In genomic region chr16:3059723-3060242, GRCh38 we compare ENCODE assay signal across 8 cellular contexts. TPM values are rescaled to one million over a fixed set of nuclear protein-coding genes. Genes with fewer than 3 reads are reported as not detected.
DNase-seq lines count a peak whose midpoint lies in the region; ATAC-seq and TF ChIP-seq lines count a peak whose summit lies in the region.

No MANE protein-coding gene starts in this region.

- H2BK12ac ChIP-seq in neuronal stem cell (ENCODE audit: low read length) = no peak overlapping the region

- no peak for DNase-seq in CD4-positive, CD25-positive, alpha-beta regulatory T cell
- DNase-seq in effector memory CD4-positive, alpha-beta T cell = no peak
- DNase-seq in neuronal stem cell (ENCODE audit: low spot score) (no peak), DMS79 (lab: John Stamatoyannopoulos, UW) (no peak), dermis blood vessel endothelial cell (no peak), pons (ENCODE audit: low spot score) (no peak)

- H2BK5ac ChIP-seq in neuronal stem cell (ENCODE audit: low read length) = peak overlapping the region; percentile 1

- no CpG with 5 or more reads among the region's 9 CpGs for WGBS in neuronal stem cell (ENCODE audit: extremely low coverage in 2 of 2, insufficient read length in 2 of 2, insufficient replicate concordance in 1 of 2), 2 donors

- H3K9ac ChIP-seq in Loucy (ENCODE audit: low read depth, low read length, poor library complexity, severe bottlenecking) (peak overlapping the region; percentile 88), neuronal stem cell (ENCODE audit: low read depth, low read length, poor library complexity) (peak overlapping the region; percentile 89)

- peak overlapping the region; percentile 48 for H3K4me3 ChIP-seq in CD4-positive, CD25-positive, alpha-beta regulatory T cell (ENCODE audit: low read depth, low read length)
- H3K4me3 ChIP-seq in Loucy (ENCODE audit: low read length, poor library complexity, severe bottlenecking) = peak overlapping the region; percentile 82
- H3K4me3 ChIP-seq in effector memory CD4-positive, alpha-beta T cell (ENCODE audit: insufficient read depth, low read depth, low read length, poor library complexity, severe bottlenecking) = peak overlapping the region; percentile 94
- H3K4me3 ChIP-seq in neuronal stem cell (ENCODE audit: low read length in 2 of 2) = peak overlapping the region; percentile 58

- H3K14ac ChIP-seq in neuronal stem cell (ENCODE audit: low read length) = peak overlapping the region; percentile 58

- no peaks in the 10 kb centered on the region for H3K9me2 ChIP-seq in Loucy (replicated peaks; ENCODE audit: low read depth, low read length)

- H3K79me1 ChIP-seq in neuronal stem cell (ENCODE audit: low read depth, low read length) = peaks cover 1% of the 10 kb centered on the region

- H3K4me1 Mint-ChIP-seq in CD4-positive, CD25-positive, alpha-beta regulatory T cell = peaks cover 4 to 64% (median 32%) of the 10 kb centered on the region in 4 donors

- peaks cover 58% of the 10 kb centered on the region for H3K4me1 ChIP-seq in CD4-positive, CD25-positive, alpha-beta regulatory T cell (ENCODE audit: control insufficient read depth, insufficient read depth, low read length, poor library complexity, severe bottlenecking)
- H3K4me1 ChIP-seq in Loucy (ENCODE audit: insufficient read depth, low read length, poor library complexity, severe bottlenecking) (peaks cover 10% of the 10 kb centered on the region), neuronal stem cell (ENCODE audit: control insufficient read depth in 2 of 2, insufficient read depth in 1 of 2, low read depth in 1 of 2, low read length in 2 of 2) (peaks cover 5 to 7% of the 10 kb centered on the region in 2 donors)
- peaks cover 43% of the 10 kb centered on the region for H3K4me1 ChIP-seq in effector memory CD4-positive, alpha-beta T cell (ENCODE audit: control insufficient read depth, insufficient read depth, low read length, poor library complexity, severe bottlenecking)

- peak overlapping the region; percentile 79 for H4K91ac ChIP-seq in neuronal stem cell (ENCODE audit: low read depth, low read length, poor library complexity)

- H4K20me1 ChIP-seq in Loucy (ENCODE audit: insufficient read depth, low read length, poor library complexity, severe bottlenecking) = peaks cover 8% of the 10 kb centered on the region

- peaks cover 5% of the 10 kb centered on the region for H3K36me3 Mint-ChIP-seq in CD4-positive, CD25-positive, alpha-beta regulatory T cell

- H3K79me2 ChIP-seq in Loucy (ENCODE audit: insufficient read depth, low read length) = peaks cover 23% of the 10 kb centered on the region; the same call in 1 of the 2 replicates

- H3K27ac ChIP-seq in CD4-positive, CD25-positive, alpha-beta regulatory T cell (ENCODE audit: insufficient read depth, low read length, poor library complexity, severe bottlenecking) = peak overlapping the region; percentile 79
- peak overlapping the region; percentile 88 for H3K27ac ChIP-seq in effector memory CD4-positive, alpha-beta T cell (ENCODE audit: insufficient read depth, low read length, poor library complexity, severe bottlenecking)
- H3K27ac ChIP-seq in neuronal stem cell (replicated peaks; ENCODE audit: low read length) = peak overlapping the region; percentile 42

- peak overlapping the region; percentile 53 for H2AK5ac ChIP-seq in neuronal stem cell (ENCODE audit: low read depth, low read length)

- H3K36me3 ChIP-seq in CD4-positive, CD25-positive, alpha-beta regulatory T cell (ENCODE audit: control insufficient read depth, insufficient read depth, low read length) = no peaks in the 10 kb centered on the region
- no peaks in the 10 kb centered on the region for H3K36me3 ChIP-seq in Loucy (ENCODE audit: insufficient read depth, low read length)
- no peaks in the 10 kb centered on the region for H3K36me3 ChIP-seq in effector memory CD4-positive, alpha-beta T cell (ENCODE audit: control insufficient read depth, insufficient read depth, low read length)
- peaks cover under 1 to 7% of the 10 kb centered on the region in 2 donors for H3K36me3 ChIP-seq in neuronal stem cell (replicated peaks in 1 of 2; ENCODE audit: control insufficient read depth in 2 of 2, insufficient read depth in 2 of 2, low read length in 2 of 2)

- peak overlapping the region; percentile 86 to 97 (median 92) for H3K4me3 Mint-ChIP-seq in CD4-positive, CD25-positive, alpha-beta regulatory T cell

- peak overlapping the region; percentile 87 to 97 (median 90) for H3K27ac Mint-ChIP-seq in CD4-positive, CD25-positive, alpha-beta regulatory T cell

- ATAC-seq in CD4-positive, CD25-positive, alpha-beta regulatory T cell (ENCODE audit: low read depth in 2 of 2) = no peak
- ATAC-seq in GM21423 (IDR thresholded peaks at IDR 0.05; ENCODE audit: unreplicated experiment) = no peak

- H2AFZ ChIP-seq in Loucy (ENCODE audit: low read length) (peak overlapping the region; percentile 64; the same call in 1 of the 2 replicates), neuronal stem cell (ENCODE audit: low read length) (peak overlapping the region; percentile 93)

- H3K4me2 ChIP-seq in Loucy (ENCODE audit: low read depth, low read length, poor library complexity, severe bottlenecking) (peak overlapping the region; percentile 88), neuronal stem cell (ENCODE audit: insufficient read depth, low read length, poor library complexity, severe bottlenecking) (peak overlapping the region; percentile 64)

- no peak for TF ChIP-seq CTCF in Loucy (conservative IDR thresholded peaks at IDR 0.05; ENCODE audit: low read length)

- H3K4ac ChIP-seq in neuronal stem cell (ENCODE audit: low read length) = no peak overlapping the region

- no peaks in the 10 kb centered on the region for H3K9me3 ChIP-seq in CD4-positive, CD25-positive, alpha-beta regulatory T cell (ENCODE audit: control insufficient read depth in 2 of 2, low read length in 2 of 2)
- H3K9me3 ChIP-seq in Loucy (ENCODE audit: insufficient read depth, low read depth, low read length) (no peaks in the 10 kb centered on the region), neuronal stem cell (replicated peaks in 1 of 2; ENCODE audit: control insufficient read depth in 2 of 2, insufficient read depth in 1 of 2, low read depth in 1 of 2, low read length in 2 of 2) (no peaks in the 10 kb centered on the region)
- no peaks in the 10 kb centered on the region for H3K9me3 ChIP-seq in effector memory CD4-positive, alpha-beta T cell (ENCODE audit: control insufficient read depth, low read length)

- H3F3A ChIP-seq in Loucy (ENCODE audit: low read depth) = no peaks in the 10 kb centered on the region

- H2BK120ac ChIP-seq in neuronal stem cell (ENCODE audit: low read depth, low read length) = no peak overlapping the region

- peak overlapping the region; percentile 87 for H3K23ac ChIP-seq in neuronal stem cell (ENCODE audit: low read depth, low read length, poor library complexity)

- peak overlapping the region; percentile 86 for H4K8ac ChIP-seq in neuronal stem cell (ENCODE audit: low read depth, low read length)

- H3K18ac ChIP-seq in neuronal stem cell (ENCODE audit: low read length) = peak overlapping the region; percentile 96

- H3K27me3 Mint-ChIP-seq in CD4-positive, CD25-positive, alpha-beta regulatory T cell = no peaks in the 10 kb centered on the region

- H3K9me3 Mint-ChIP-seq in CD4-positive, CD25-positive, alpha-beta regulatory T cell = peaks cover 0 to 2% (median 0%) of the 10 kb centered on the region in 7 donors

- peak overlapping the region; percentile 69 for H2BK15ac ChIP-seq in neuronal stem cell (ENCODE audit: low read length)

- H3K27me3 ChIP-seq in CD4-positive, CD25-positive, alpha-beta regulatory T cell (ENCODE audit: control insufficient read depth, insufficient read depth, low read length) = no peaks in the 10 kb centered on the region
- H3K27me3 ChIP-seq in Loucy (ENCODE audit: insufficient read depth, low read length, poor library complexity, severe bottlenecking) (no peaks in the 10 kb centered on the region), neuronal stem cell (ENCODE audit: control insufficient read depth in 3 of 3, insufficient read depth in 3 of 3, low read depth in 1 of 3, low read length in 3 of 3) (peaks cover 0 to 13% (median 0%) of the 10 kb centered on the region in 3 experiments)
- H3K27me3 ChIP-seq in effector memory CD4-positive, alpha-beta T cell (replicated peaks; ENCODE audit: control insufficient read depth, insufficient read depth, low read length, poor library complexity, severe bottlenecking) = no peaks in the 10 kb centered on the region

RNA-seq across cellular contexts. Expression of gene IL32, which starts 5.7 kb away (rescaled TPM):
- total RNA-seq in CD4-positive, CD25-positive, alpha-beta regulatory T cell = 1,611 TPM
- 1,000 to 10,000 TPM; 3,219 to 6,021 (median 4,004) TPM for polyA plus RNA-seq in CD4-positive, CD25-positive, alpha-beta regulatory T cell
- polyA plus RNA-seq in neuronal stem cell (2013, experiment 1 of 2) = 0.81 TPM
- 0.69 TPM for polyA plus RNA-seq in neuronal stem cell (2013, experiment 2 of 2)
- total RNA-seq in dermis blood vessel endothelial cell = 29.5 and 133 TPM in 2 replicates

RNA-seq across cellular contexts. Expression of gene MMP25, which starts 13.4 kb away (rescaled TPM):
- total RNA-seq in CD4-positive, CD25-positive, alpha-beta regulatory T cell = 1.6 TPM
- polyA plus RNA-seq in CD4-positive, CD25-positive, alpha-beta regulatory T cell = 1 to 10 TPM in 1 of 4 donors, under 1 TPM in 2, not detected in 1; 0.16 to 1.0 (median 0.29) TPM
- polyA plus RNA-seq in neuronal stem cell (2013, experiment 1 of 2) = 0.28 TPM
- polyA plus RNA-seq in neuronal stem cell (2013, experiment 2 of 2) = 0.26 TPM
- total RNA-seq in dermis blood vessel endothelial cell = 0.09 TPM in 1 of 2 replicates, not detected in the other

RNA-seq across cellular contexts. Expression of gene BICDL2, which starts 23.0 kb away (rescaled TPM):
- not detected for total RNA-seq in CD4-positive, CD25-positive, alpha-beta regulatory T cell
- not detected for polyA plus RNA-seq in CD4-positive, CD25-positive, alpha-beta regulatory T cell
- not detected for polyA plus RNA-seq in neuronal stem cell (2013, experiment 1 of 2)
- not detected for polyA plus RNA-seq in neuronal stem cell (2013, experiment 2 of 2)
- not detected in 2 replicates for total RNA-seq in dermis blood vessel endothelial cell

RNA-seq across cellular contexts. Expression of gene THOC6, which starts 35.9 kb away (rescaled TPM):
- 16.2 TPM for total RNA-seq in CD4-positive, CD25-positive, alpha-beta regulatory T cell
- polyA plus RNA-seq in CD4-positive, CD25-positive, alpha-beta regulatory T cell = 10 to 100 TPM; 37.1 to 49.2 (median 41.0) TPM
- 24.2 TPM for polyA plus RNA-seq in neuronal stem cell (2013, experiment 1 of 2)
- 23.0 TPM for polyA plus RNA-seq in neuronal stem cell (2013, experiment 2 of 2)
- 21.4 and 25.4 TPM in 2 replicates for total RNA-seq in dermis blood vessel endothelial cell

RNA-seq across cellular contexts. Expression of gene HCFC1R1, which starts 36.0 kb away (rescaled TPM):
- 12.9 TPM for total RNA-seq in CD4-positive, CD25-positive, alpha-beta regulatory T cell
- polyA plus RNA-seq in CD4-positive, CD25-positive, alpha-beta regulatory T cell = 10 to 100 TPM; 18.0 to 20.7 (median 19.0) TPM
- 113 TPM for polyA plus RNA-seq in neuronal stem cell (2013, experiment 1 of 2)
- polyA plus RNA-seq in neuronal stem cell (2013, experiment 2 of 2) = 117 TPM
- 2.6 and 5.2 TPM in 2 replicates for total RNA-seq in dermis blood vessel endothelial cell

Comparison
In these comparisons a context has a peak if more than half of its experiments do, and no peak if none do; other contexts are left out.
1. RNA of gene IL32, which starts 5.7 kb away (total RNA-seq): 1,611 TPM in CD4-positive, CD25-positive, alpha-beta regulatory T cell (single experiment); 29.5 to 133 TPM in dermis blood vessel endothelial cell; every median in the first group is over 10 times any median in the second.
2. Peak in every context shown above with its lines, with median percentiles within 50 percentile points of each other: H3K27ac ChIP-seq and H3K4me3 ChIP-seq.